Comparison of ENCODE assay signal across 31 cellular contexts in the genomic region with DNA sequence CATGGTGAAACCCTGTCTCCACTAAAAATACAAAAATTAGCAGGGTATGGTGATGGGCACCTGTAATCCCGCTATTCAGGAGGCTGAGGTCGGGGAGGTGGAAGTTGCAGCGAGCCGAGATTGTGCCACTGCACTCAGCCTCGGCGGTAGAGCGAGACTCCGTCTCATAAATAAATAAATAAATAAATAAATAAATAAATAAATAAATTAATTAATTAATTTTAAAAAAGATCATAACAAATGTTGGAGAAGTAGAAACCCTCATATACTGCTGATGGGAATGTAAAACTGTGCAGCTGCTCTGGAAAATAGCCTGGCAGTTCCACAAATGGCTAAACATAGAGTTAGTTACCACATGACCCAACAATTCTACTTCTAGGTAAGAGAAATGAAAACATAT. TPM values are rescaled to one million over a fixed set of nuclear protein-coding genes. Genes with fewer than 3 reads are reported as not detected.
"Had no signal": no experiment of that assay in that cellular context is flagged by ENCODE, and none has a peak within 500 bp of the region (broad histone marks: within the 10 kb centered on the region; RNA-seq: fewer than 3 reads in every experiment).

No MANE protein-coding gene starts in this region.

- DNase-seq: activated CD4-positive, alpha-beta memory T cell treated with anti-CD3 and anti-CD28 coated beads, Interleukin-2, amount 10 ng/mL, durations not matched to agents 7 days and 5 days; activated CD4-positive, alpha-beta T cell treated with anti-CD3 and anti-CD28 coated beads for 1 hour; activated CD4-positive, alpha-beta T cell treated with anti-CD3 and anti-CD28 coated beads for 36 hours; activated CD4-positive, alpha-beta T cell treated with anti-CD3 and anti-CD28 coated beads for 48 hours; activated CD4-positive, alpha-beta T cell treated with anti-CD3 and anti-CD28 coated beads, Interleukin-2, amount 10 ng/mL, durations not matched to agents 7 days and 5 days; activated CD4-positive, alpha-beta T cell treated with anti-CD3 and anti-CD28 coated beads, Interleukin-2, amount 50 U/mL, for 48 hours; activated CD4-positive, CD25-positive, alpha-beta regulatory T cell; activated CD8-positive, alpha-beta memory T cell treated with anti-CD3 and anti-CD28 coated beads for 24 hours; activated CD8-positive, alpha-beta memory T cell treated with anti-CD3 and anti-CD28 coated beads, Interleukin-2, amount 10 ng/mL, durations not matched to agents 7 days and 5 days; activated CD8-positive, alpha-beta memory T cell treated with anti-CD3 and anti-CD28 coated beads, Interleukin-2, amount 50 U/mL, for 48 hours; activated CD8-positive, alpha-beta T cell treated with anti-CD3 and anti-CD28 coated beads, Interleukin-2, amount 10 ng/mL, durations not matched to agents 7 days and 5 days; activated effector memory CD4-positive, alpha-beta T cell treated with Interleukin-2 at 50 U/mL for 16 hours; activated gamma-delta T cell; activated naive CD4-positive, alpha-beta T cell treated with anti-CD3 and anti-CD28 coated beads, Interleukin-2, amount 10 ng/mL, durations not matched to agents 7 days and 5 days; activated naive CD4-positive, alpha-beta T cell treated with Interleukin-2 at 50 U/mL for 16 hours; activated naive CD8-positive, alpha-beta T cell treated with anti-CD3 and anti-CD28 coated beads, Interleukin-2, amount 10 ng/mL, durations not matched to agents 7 days and 5 days; activated naive CD8-positive, alpha-beta T cell treated with anti-CD3 and anti-CD28 coated beads, Interleukin-2, amount 50 U/mL, for 24 hours; activated T-cell treated with anti-CD3 and anti-CD28 coated beads, Interleukin-2, amount 50 U/mL, for 24 hours; activated T-cell treated with anti-CD3 and anti-CD28 coated beads, Interleukin-2, amount 50 U/mL, for 48 hours; amygdala; anterior cingulate cortex; caudate nucleus; cerebellar nuclear complex; T-cell; T-helper 17 cell had no signal

- H3K36me3 ChIP-seq: ascending aorta, cardiac muscle cell had no signal

- H3K4me1 ChIP-seq: ascending aorta had no signal

- H3K9me3 ChIP-seq: ascending aorta had no signal

- H3K4me3 ChIP-seq: ascending aorta, cardiac muscle cell had no signal

- H3K27me3 ChIP-seq: ascending aorta, cardiac muscle cell had no signal

- FAIRE-seq: bronchial epithelial cell, TTC549 had no signal

- ATAC-seq: activated CD4-positive, alpha-beta T cell treated with anti-CD3 and anti-CD28 coated beads for 36 hours; activated CD4-positive, CD25-positive, alpha-beta regulatory T cell treated with anti-CD3 and anti-CD28 coated beads, Interleukin-2, amount 50 U/mL, for 24 hours; activated CD8-positive, alpha-beta memory T cell treated with anti-CD3 and anti-CD28 coated beads, Interleukin-2, amount 10 ng/mL, durations not matched to agents 7 days and 5 days; activated CD8-positive, alpha-beta T cell treated with anti-CD3 and anti-CD28 coated beads, Interleukin-2, amount 10 ng/mL, durations not matched to agents 7 days and 5 days; activated naive CD8-positive, alpha-beta T cell treated with anti-CD3 and anti-CD28 coated beads, Interleukin-2, amount 50 U/mL, for 24 hours; T-cell; T-helper 17 cell had no signal

- H3K27ac ChIP-seq: ascending aorta, cardiac muscle cell, VCaP had no signal

RNA-seq across cellular contexts. Expression of a gene that starts 39.3 kb away (rescaled TPM):
- total RNA-seq: activated CD4-positive, alpha-beta T cell treated with anti-CD3 and anti-CD28 coated beads, Interleukin-2, amount 10 ng/mL, durations not matched to agents 7 days and 5 days; activated CD8-positive, alpha-beta T cell treated with anti-CD3 and anti-CD28 coated beads, Interleukin-2, amount 10 ng/mL, durations not matched to agents 7 days and 5 days; activated naive CD8-positive, alpha-beta T cell treated with anti-CD3 and anti-CD28 coated beads, Interleukin-2, amount 10 ng/mL, durations not matched to agents 7 days and 5 days; ascending aorta; T-helper 17 cell had no signal
